ENCODE assay signal across 30 cellular contexts in genomic region chr9:34549407-34549732, GRCh38. TPM values are rescaled to one million over a fixed set of nuclear protein-coding genes. Genes with fewer than 3 reads are reported as not detected.
"Had no signal": no experiment of that assay in that cellular context is flagged by ENCODE, and none has a peak within 500 bp of the region (broad histone marks: within the 10 kb centered on the region; RNA-seq: fewer than 3 reads in every experiment).

No MANE protein-coding gene starts in this region.

- H3K4me3 ChIP-seq: adrenal gland, breast epithelium, SJSA1 had no signal

- H3K36me3 Mint-ChIP-seq: activated naive CD8-positive, alpha-beta T cell treated with anti-CD3 and anti-CD28 coated beads, Interleukin-2, amount 10 ng/mL, durations not matched to agents 7 days and 5 days; WTC11 had no signal

- H3K27me3 ChIP-seq: adrenal gland, breast epithelium, SJSA1 had no signal

- H3K4me1 Mint-ChIP-seq: activated naive CD8-positive, alpha-beta T cell treated with anti-CD3 and anti-CD28 coated beads, Interleukin-2, amount 10 ng/mL, durations not matched to agents 7 days and 5 days; activated T-helper 17 cell treated with anti-CD3 and anti-CD28 coated beads, Interleukin-2, amount 50 U/mL, for 72 hours had no signal

- H3K36me3 ChIP-seq: adrenal gland, breast epithelium, SJSA1 had no signal

- H3K4me2 ChIP-seq: KMS-11 had no signal

- DNase-seq: activated CD4-positive, alpha-beta T cell treated with anti-CD3 and anti-CD28 coated beads for 48 hours; activated CD4-positive, alpha-beta T cell treated with anti-CD3 and anti-CD28 coated beads, Interleukin-2, amount 50 U/mL, for 4 hours; activated CD4-positive, CD25-positive, alpha-beta regulatory T cell treated with anti-CD3 and anti-CD28 coated beads, Interleukin-2, amount 50 U/mL, for 72 hours; activated CD8-positive, alpha-beta T cell treated with anti-CD3 and anti-CD28 coated beads, Interleukin-2, amount 10 ng/mL, durations not matched to agents 7 days and 5 days; activated naive CD4-positive, alpha-beta T cell treated with anti-CD3 and anti-CD28 coated beads, Interleukin-2, amount 50 U/mL, for 16 hours; activated naive CD8-positive, alpha-beta T cell treated with anti-CD3 and anti-CD28 coated beads, Interleukin-2, amount 10 ng/mL, durations not matched to agents 7 days and 5 days; activated T-cell treated with anti-CD3 and anti-CD28 coated beads, Interleukin-2, amount 50 U/mL, for 4 hours; anterior cingulate cortex; central memory CD4-positive, alpha-beta T cell; NCI-H1092; NCI-H1417; NCI-H2029; NCI-H2107; NCI-H2171 treated with DMSO at 0.1 percent for 48 hours; NCI-H226; NCI-H526; NCI-H82; Right ventricle myocardium superior; T-helper 17 cell; T-helper 9 cell had no signal

- H3K4me3 Mint-ChIP-seq: activated CD8-positive, alpha-beta T cell treated with anti-CD3 and anti-CD28 coated beads, Interleukin-2, amount 10 ng/mL, durations not matched to agents 7 days and 5 days; activated naive CD8-positive, alpha-beta T cell treated with anti-CD3 and anti-CD28 coated beads, Interleukin-2, amount 10 ng/mL, durations not matched to agents 7 days and 5 days; activated T-cell treated with anti-CD3 and anti-CD28 coated beads, Interleukin-2, amount 50 U/mL, for 4 hours; activated T-helper 17 cell treated with anti-CD3 and anti-CD28 coated beads, Interleukin-2, amount 50 U/mL, for 72 hours; T-helper 17 cell; WTC11 had no signal

- ATAC-seq: activated CD8-positive, alpha-beta T cell treated with anti-CD3 and anti-CD28 coated beads, Interleukin-2, amount 10 ng/mL, durations not matched to agents 7 days and 5 days; activated T-cell treated with anti-CD3 and anti-CD28 coated beads, Interleukin-2, amount 50 U/mL, for 4 hours; activated T-helper 17 cell treated with anti-CD3 and anti-CD28 coated beads, Interleukin-2, amount 50 U/mL, for 72 hours; T-helper 17 cell; WTC11 had no signal

- H3K27ac ChIP-seq: adrenal gland, breast epithelium, KMS-11, SJSA1 had no signal

- H3K27ac Mint-ChIP-seq: activated CD8-positive, alpha-beta T cell treated with anti-CD3 and anti-CD28 coated beads, Interleukin-2, amount 10 ng/mL, durations not matched to agents 7 days and 5 days; activated naive CD8-positive, alpha-beta T cell treated with anti-CD3 and anti-CD28 coated beads, Interleukin-2, amount 10 ng/mL, durations not matched to agents 7 days and 5 days; activated T-helper 17 cell treated with anti-CD3 and anti-CD28 coated beads, Interleukin-2, amount 50 U/mL, for 72 hours; T-helper 17 cell; WTC11 had no signal

- H3K4me1 ChIP-seq: adrenal gland, breast epithelium, SJSA1 had no signal

- H3K9me3 Mint-ChIP-seq: activated naive CD8-positive, alpha-beta T cell treated with anti-CD3 and anti-CD28 coated beads, Interleukin-2, amount 10 ng/mL, durations not matched to agents 7 days and 5 days; activated T-cell treated with anti-CD3 and anti-CD28 coated beads, Interleukin-2, amount 50 U/mL, for 4 hours; activated T-helper 17 cell treated with anti-CD3 and anti-CD28 coated beads, Interleukin-2, amount 50 U/mL, for 72 hours; WTC11 had no signal

- H3K9me3 ChIP-seq: adrenal gland, breast epithelium, SJSA1 had no signal

RNA-seq across cellular contexts. Expression of gene ENHO, which starts 26.6 kb away (rescaled TPM):
- total RNA-seq: activated CD8-positive, alpha-beta T cell treated with anti-CD3 and anti-CD28 coated beads, Interleukin-2, amount 10 ng/mL, durations not matched to agents 7 days and 5 days; activated naive CD8-positive, alpha-beta T cell treated with anti-CD3 and anti-CD28 coated beads, Interleukin-2, amount 10 ng/mL, durations not matched to agents 7 days and 5 days; activated T-cell treated with anti-CD3 and anti-CD28 coated beads, Interleukin-2, amount 50 U/mL, for 4 hours; activated T-helper 17 cell treated with anti-CD3 and anti-CD28 coated beads, Interleukin-2, amount 50 U/mL, for 72 hours; MCF 10A; NCI-H460; SJSA1 had no signal

RNA-seq across cellular contexts. Expression of gene CNTFR, which starts 40.2 kb away (rescaled TPM):
- total RNA-seq: activated CD8-positive, alpha-beta T cell treated with anti-CD3 and anti-CD28 coated beads, Interleukin-2, amount 10 ng/mL, durations not matched to agents 7 days and 5 days; activated naive CD8-positive, alpha-beta T cell treated with anti-CD3 and anti-CD28 coated beads, Interleukin-2, amount 10 ng/mL, durations not matched to agents 7 days and 5 days; activated T-helper 17 cell treated with anti-CD3 and anti-CD28 coated beads, Interleukin-2, amount 50 U/mL, for 72 hours; MCF 10A; NCI-H460; OCI-LY7; RPMI7951; SJSA1; T-helper 17 cell had no signal
